27 cellular contexts compared by ENCODE assay signal in genomic region chr20:59787186-59787890, GRCh38.
DNase-seq lines count a peak whose midpoint lies in the region; ATAC-seq and TF ChIP-seq lines count a peak whose summit lies in the region.
"Had no signal": no experiment of that assay in that cellular context is flagged by ENCODE, and none has a peak within 500 bp of the region (broad histone marks: within the 10 kb centered on the region; RNA-seq: fewer than 3 reads in every experiment).

No MANE protein-coding gene starts in this region.

- H3K27ac ChIP-seq in HL-60 (replicated peaks), result no peak overlapping the region; the same call in 1 of the 2 replicates
- H3K27ac ChIP-seq: body of pancreas, gastroesophageal sphincter, pancreas, Peyer's patch, SJCRH30, skin epidermis had no signal

- in situ Hi-C loops in HAP-1 (cut with MboI; ENCODE audit: low sequenced_read_pairs), result no loop called here

- no peaks in the 10 kb centered on the region for H3K9me3 ChIP-seq in HAP-1
- H3K9me3 ChIP-seq: body of pancreas, pancreas, SJCRH30 had no signal

- CTCF ChIA-PET in activated CD8-positive, alpha-beta memory T cell treated with anti-CD3 and anti-CD28 coated beads, Interleukin-2, amount 10 ng/mL, durations not matched to agents 7 days and 5 days (lab: Charles Lee), result no interaction called here

- peaks cover 12% of the 10 kb centered on the region for H3K27me3 Mint-ChIP-seq in activated CD8-positive, alpha-beta memory T cell treated with anti-CD3 and anti-CD28 coated beads, Interleukin-2, amount 10 ng/mL, durations not matched to agents 7 days and 5 days
- H3K27me3 Mint-ChIP-seq in osteocyte (ENCODE audit: unreplicated experiment), result peaks cover 16% of the 10 kb centered on the region

- no peaks in the 10 kb centered on the region for H3K36me3 Mint-ChIP-seq in activated CD8-positive, alpha-beta memory T cell treated with anti-CD3 and anti-CD28 coated beads, Interleukin-2, amount 10 ng/mL, durations not matched to agents 7 days and 5 days
- H3K36me3 Mint-ChIP-seq in osteocyte (ENCODE audit: unreplicated experiment), result no peaks in the 10 kb centered on the region
- H3K36me3 Mint-ChIP-seq: stimulated activated naive B cell treated with anti-CD40 and anti-IgM and Interleukin-4, amounts not matched to agents 10 μg/mL and 1 μg/mL and 100 μg/mL, for 72 hours had no signal

- no peaks in the 10 kb centered on the region for H3K4me1 ChIP-seq in HAP-1
- H3K4me1 ChIP-seq: body of pancreas, gastroesophageal sphincter, pancreas, Peyer's patch, SJCRH30 had no signal

- no peak for ATAC-seq in activated CD8-positive, alpha-beta memory T cell treated with anti-CD3 and anti-CD28 coated beads, Interleukin-2, amount 10 ng/mL, durations not matched to agents 7 days and 5 days
- no peak for ATAC-seq in HG02884 (IDR thresholded peaks at IDR 0.05; ENCODE audit: unreplicated experiment)
- ATAC-seq: body of pancreas; gastroesophageal sphincter; left colon; pancreas; stimulated activated naive B cell treated with anti-CD40 and anti-IgM and Interleukin-4, amounts not matched to agents 10 μg/mL and 1 μg/mL and 100 μg/mL, for 72 hours had no signal

- H3K9me3 Mint-ChIP-seq in activated CD8-positive, alpha-beta memory T cell treated with anti-CD3 and anti-CD28 coated beads, Interleukin-2, amount 10 ng/mL, durations not matched to agents 7 days and 5 days (ENCODE audit: low read depth), result no peaks in the 10 kb centered on the region
- H3K9me3 Mint-ChIP-seq in osteocyte (ENCODE audit: unreplicated experiment), result no peaks in the 10 kb centered on the region

- DNase-seq in SKM-1 treated with dmso at 0.1 percent for 144 hours (lab: John Stamatoyannopoulos, UW; ENCODE audit: unreplicated experiment) (peak; percentile 46), SKM-1 (lab: John Stamatoyannopoulos, UW; ENCODE audit: unreplicated experiment) (no peak), HL-60 (ENCODE audit: low read depth in 1 of 2, low spot score in 1 of 2) (peak; percentile 68 to 84), osteocyte (ENCODE audit: extremely low spot score, unreplicated experiment) (peak; percentile 80), HAP-1 (ENCODE audit: low spot score in 2 of 2) (no peak)
- DNase-seq in activated CD8-positive, alpha-beta memory T cell treated with anti-CD3 and anti-CD28 coated beads, Interleukin-2, amount 10 ng/mL, durations not matched to agents 7 days and 5 days, result peak; percentile 30
- no peak for DNase-seq in stimulated activated CD4-positive, alpha-beta T cell treated with anti-CD3 and anti-CD28 coated beads, Interleukin-1b, Interleukin-23, amount 100 ng/mL, for 48 hours
- DNase-seq: activated CD4-positive, alpha-beta T cell treated with anti-CD3 and anti-CD28 coated beads, Interleukin-2, amount 50 U/mL, for 1 hour; activated naive CD4-positive, alpha-beta T cell treated with anti-CD3 and anti-CD28 coated beads for 36 hours; body of pancreas; DMS79 treated with DMSO at 0.1 percent for 48 hours; GDM1; hippocampal formation; left colon; mammary epithelial cell; NCI-H1105 treated with DMSO at 0.1 percent for 48 hours; NCI-H1930; nephron progenitor cell; NK-92 treated with Interleukin-12 subunit alpha and Interleukin-12 subunit beta, amount 100 ng/mL, for 24 hours; pancreas; Peyer's patch; retina; SJCRH30; stimulated activated naive B cell treated with anti-CD40 and anti-IgM and Interleukin-4, amounts not matched to agents 10 μg/mL and 1 μg/mL and 100 μg/mL, for 72 hours had no signal

- H3K36me3 ChIP-seq in HAP-1 (replicated peaks), result no peaks in the 10 kb centered on the region
- H3K36me3 ChIP-seq: gastroesophageal sphincter, pancreas, Peyer's patch, SJCRH30 had no signal

- H3K27me3 ChIP-seq in HL-60 (ENCODE audit: insufficient read depth, poor library complexity, severe bottlenecking), result no peaks in the 10 kb centered on the region
- no peaks in the 10 kb centered on the region for H3K27me3 ChIP-seq in HAP-1 (ENCODE audit: low read depth)
- H3K27me3 ChIP-seq: body of pancreas, pancreas, Peyer's patch had no signal

- TF ChIP-seq CTCF in HL-60 (IDR thresholded peaks at IDR 0.05; ENCODE audit: insufficient read depth, low read length) (no peak), osteocyte (IDR thresholded peaks at IDR 0.05) (no peak)

- H3K27ac Mint-ChIP-seq in activated CD8-positive, alpha-beta memory T cell treated with anti-CD3 and anti-CD28 coated beads, Interleukin-2, amount 10 ng/mL, durations not matched to agents 7 days and 5 days, result no peak overlapping the region
- H3K27ac Mint-ChIP-seq in osteocyte (ENCODE audit: unreplicated experiment), result no peak overlapping the region
- H3K27ac Mint-ChIP-seq: activated naive CD4-positive, alpha-beta T cell treated with anti-CD3 and anti-CD28 coated beads for 36 hours; nephron progenitor cell; stimulated activated naive B cell treated with anti-CD40 and anti-IgM and Interleukin-4, amounts not matched to agents 10 μg/mL and 1 μg/mL and 100 μg/mL, for 72 hours had no signal

- no peak overlapping the region for H3K4me3 ChIP-seq in HL-60 (replicated peaks; ENCODE audit: insufficient read depth, low read length)
- H3K4me3 ChIP-seq in HAP-1, result no peak overlapping the region
- H3K4me3 ChIP-seq: body of pancreas, gastroesophageal sphincter, pancreas, Peyer's patch, SJCRH30, skin epidermis had no signal

- no peak overlapping the region for H3K4me3 Mint-ChIP-seq in activated CD8-positive, alpha-beta memory T cell treated with anti-CD3 and anti-CD28 coated beads, Interleukin-2, amount 10 ng/mL, durations not matched to agents 7 days and 5 days
- no peak overlapping the region for H3K4me3 Mint-ChIP-seq in osteocyte (ENCODE audit: unreplicated experiment)
- H3K4me3 Mint-ChIP-seq: activated naive CD4-positive, alpha-beta T cell treated with anti-CD3 and anti-CD28 coated beads for 36 hours; nephron progenitor cell; stimulated activated naive B cell treated with anti-CD40 and anti-IgM and Interleukin-4, amounts not matched to agents 10 μg/mL and 1 μg/mL and 100 μg/mL, for 72 hours had no signal

- no peaks in the 10 kb centered on the region for H3K4me1 Mint-ChIP-seq in activated CD8-positive, alpha-beta memory T cell treated with anti-CD3 and anti-CD28 coated beads, Interleukin-2, amount 10 ng/mL, durations not matched to agents 7 days and 5 days
- H3K4me1 Mint-ChIP-seq in osteocyte (ENCODE audit: unreplicated experiment), result no peaks in the 10 kb centered on the region
- H3K4me1 Mint-ChIP-seq: stimulated activated naive B cell treated with anti-CD40 and anti-IgM and Interleukin-4, amounts not matched to agents 10 μg/mL and 1 μg/mL and 100 μg/mL, for 72 hours had no signal

Comparison
In these comparisons a context has a peak if more than half of its experiments do, and no peak if none do; other contexts are left out.
1. DNase-seq: peak in SKM-1 treated with dmso at 0.1 percent for 144 hours (single experiment), HL-60 (2 of 2), activated CD8-positive, alpha-beta memory T cell treated with anti-CD3 and anti-CD28 coated beads, Interleukin-2, amount 10 ng/mL, durations not matched to agents 7 days and 5 days (single experiment) and osteocyte (single experiment); none in SKM-1 (single experiment), HAP-1 (0 of 2) and stimulated activated CD4-positive, alpha-beta T cell treated with anti-CD3 and anti-CD28 coated beads, Interleukin-1b, Interleukin-23, amount 100 ng/mL, for 48 hours (single experiment).